8 cellular contexts compared by ENCODE assay signal in the genomic region with DNA sequence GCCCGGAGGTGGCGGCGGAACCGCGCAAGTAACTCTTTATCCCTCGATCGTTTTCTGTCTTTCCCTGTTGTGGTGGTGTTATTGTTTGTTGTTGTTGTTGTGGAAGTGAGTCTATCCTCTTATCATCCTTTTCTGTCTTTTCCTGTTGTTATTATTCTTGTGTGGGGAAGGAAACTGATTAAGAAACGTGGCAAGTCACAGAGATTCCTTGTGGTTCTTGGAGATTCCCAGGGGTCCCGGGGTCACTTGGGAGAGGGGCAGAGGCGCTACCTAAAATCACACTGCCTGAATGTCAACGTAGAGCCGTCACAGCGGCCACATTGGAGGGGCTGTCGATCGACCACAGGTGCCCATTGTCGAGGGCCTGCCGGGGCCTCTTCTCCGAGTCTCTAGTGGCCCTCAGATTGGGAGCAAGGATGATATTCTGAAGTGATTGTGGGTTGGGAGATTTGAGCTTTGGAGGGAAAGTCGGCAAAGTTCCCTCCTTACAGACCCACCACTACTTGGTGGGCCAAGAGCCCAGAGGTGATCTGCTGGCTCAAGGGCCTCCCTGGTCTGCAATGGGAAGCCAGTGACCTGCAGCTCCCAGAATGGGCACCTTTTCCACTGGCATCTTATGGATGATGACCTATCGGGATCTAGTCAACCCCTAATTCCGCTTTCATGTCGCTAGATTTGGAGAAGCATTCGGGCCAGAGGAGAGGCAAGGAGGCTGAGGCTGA. TPM values are rescaled to one million over a fixed set of nuclear protein-coding genes. Genes with fewer than 3 reads are reported as not detected.
DNase-seq lines count a peak whose midpoint lies in the region; ATAC-seq, FAIRE-seq and TF ChIP-seq lines count a peak whose summit lies in the region.

No MANE protein-coding gene starts in this region.

- WGBS in gastroesophageal sphincter (ENCODE audit: low coverage in 1 of 2), 2 donors = 20 to 24% methylated on average over 11 to 16 of the region's 23 CpGs

- intact Hi-C loops in gastrocnemius medialis (cut with DNase I; ENCODE audit: low total_unique reads) (loop anchor here (2.0 to 5.0 kb wide), 3 partner anchors 116 to 1134 kb away; partner anchors contain the start of genes POLQ and SLC49A4), posterior vena cava (cut with DNase I) (loop anchor here (5.0 to 10.0 kb wide), 2 partner anchors 119 to 287 kb away; partner anchors contain the start of genes DTX3L (in 1 of the 2) and PARP9 (in 1 of the 2))

- peak; percentile 87 for FAIRE-seq in GM12892 (lab: Jason Lieb, UNC)

- ATAC-seq in gastroesophageal sphincter (no peak), gastrocnemius medialis (no peak), HG03432 (IDR thresholded peaks at IDR 0.05; ENCODE audit: unreplicated experiment) (no peak)

- H3K9me3 ChIP-seq in gastroesophageal sphincter (no peaks in the 10 kb centered on the region), gastrocnemius medialis (no peaks in the 10 kb centered on the region)

- H3K4me1 ChIP-seq in gastroesophageal sphincter = peaks cover 0 to 45% (median 12%) of the 10 kb centered on the region in 3 donors
- peaks cover 21 to 24% of the 10 kb centered on the region in 2 donors for H3K4me1 ChIP-seq in gastrocnemius medialis

- DNase-seq in GM12892 (ENCODE audit: insufficient read length) (no peak), gastrocnemius medialis (no peak), DMS114 treated with DMSO at 0.1 percent for 48 hours (lab: John Stamatoyannopoulos, UW; ENCODE audit: unreplicated experiment) (no peak), SIG-M5 (lab: John Stamatoyannopoulos, UW) (no peak), posterior vena cava (ENCODE audit: low spot score) (no peak)

- H3K27ac ChIP-seq in VCaP = peak overlapping the region; percentile 74
- H3K27ac ChIP-seq in gastroesophageal sphincter = peak overlapping the region; percentile 89 to 95 (median 94)
- H3K27ac ChIP-seq in gastrocnemius medialis = peak overlapping the region; percentile 84 to 87 (median 86)

- H3K36me3 ChIP-seq in gastroesophageal sphincter = no peaks in the 10 kb centered on the region
- H3K36me3 ChIP-seq in gastrocnemius medialis = peaks cover 0 to 6% of the 10 kb centered on the region in 2 donors

- in situ Hi-C loops in gastrocnemius medialis (cut with MboI; ENCODE audit: low sequenced_read_pairs in 4 of 4) = loop anchor here in 2 of 4 donors (25.0 kb wide), 2 partner anchors 119 to 1144 kb away; partner anchors contain the start of genes DTX3L (in 1 of the 2), PARP9 (in 1 of the 2) and POLQ (in 1 of the 2)

- TF ChIP-seq POLR2A in GM12892 (IDR thresholded peaks at IDR 0.05; ENCODE audit: low read depth, low read length) (no peak), gastroesophageal sphincter (IDR thresholded peaks at IDR 0.05) (no peak), gastrocnemius medialis (IDR thresholded peaks at IDR 0.05) (no peak)

- TF ChIP-seq CTCF in VCaP (conservative IDR thresholded peaks at IDR 0.05) = no peak
- no peak for TF ChIP-seq CTCF in gastroesophageal sphincter (IDR thresholded peaks at IDR 0.05)
- TF ChIP-seq CTCF in gastrocnemius medialis (IDR thresholded peaks at IDR 0.05 in 4 of 5, conservative IDR thresholded peaks at IDR 0.05 in 1 of 5) = no peak

- H3K27me3 ChIP-seq in gastroesophageal sphincter (no peaks in the 10 kb centered on the region), gastrocnemius medialis (no peaks in the 10 kb centered on the region)

- peak overlapping the region; percentile 92 to 97 for H3K4me3 ChIP-seq in gastroesophageal sphincter
- H3K4me3 ChIP-seq in gastrocnemius medialis = peak overlapping the region; percentile 84 to 98 (median 98)

- TF ChIP-seq EP300 in gastroesophageal sphincter (IDR thresholded peaks at IDR 0.05) = no peak

RNA-seq across cellular contexts. Expression of gene PARP14, which starts 0.8 kb away (rescaled TPM):
- polyA plus RNA-seq in GM12892 (2012; ENCODE audit: missing spikeins) = 56.7 TPM
- 10 to 100 TPM; 25.0 to 59.0 (median 35.0) TPM for total RNA-seq in gastroesophageal sphincter
- 10 to 100 TPM in 3 of 4 donors, 1 to 10 TPM in 1; 6.0 to 12.3 (median 10.5) TPM for total RNA-seq in gastrocnemius medialis
- 10 to 100 TPM; 41.4 to 47.6 TPM for total RNA-seq in posterior vena cava
